ENCODE assay signal across 9 cellular contexts in the genomic region with DNA sequence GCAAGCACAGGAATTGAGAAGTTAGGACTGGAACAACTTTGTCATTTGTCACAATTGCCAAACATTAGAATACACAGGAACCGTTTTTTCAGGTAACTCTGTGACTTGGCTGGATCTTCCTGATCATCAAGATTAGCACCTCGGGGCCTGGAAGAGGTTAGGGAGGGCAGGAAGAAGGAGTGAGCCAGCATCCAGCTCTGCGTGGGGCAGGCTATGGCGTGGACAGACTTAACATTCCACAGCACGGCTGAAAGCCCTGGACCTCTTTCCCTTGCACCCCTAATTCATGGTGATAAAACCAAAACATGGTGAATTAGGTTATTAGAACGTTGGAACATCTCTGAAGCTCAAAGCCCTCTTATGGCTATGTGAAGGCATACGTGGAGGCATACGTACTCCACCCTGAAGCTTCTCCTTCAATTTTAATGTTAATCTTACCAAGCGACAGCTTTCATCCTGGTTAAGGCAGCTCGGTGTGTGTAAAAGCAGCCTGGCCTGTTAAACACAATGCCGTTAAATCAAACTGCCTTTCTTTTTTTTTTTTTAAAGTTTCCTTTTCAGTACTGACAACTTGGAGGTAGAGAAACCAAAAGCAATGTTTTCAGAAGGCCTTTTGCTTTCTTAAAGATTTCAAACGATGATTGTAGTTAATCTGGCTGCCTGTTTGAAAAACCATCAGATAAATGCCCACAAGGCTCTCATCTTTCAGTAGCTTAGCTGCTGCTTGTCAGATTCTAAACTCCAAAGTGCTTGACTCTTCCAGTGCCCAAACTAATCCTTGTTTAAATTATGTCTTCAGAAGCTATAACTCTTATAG. TPM values are rescaled to one million over a fixed set of nuclear protein-coding genes. Genes with fewer than 3 reads are reported as not detected.
DNase-seq lines count a peak whose midpoint lies in the region; ATAC-seq and TF ChIP-seq lines count a peak whose summit lies in the region.
"Had no signal": no experiment of that assay in that cellular context is flagged by ENCODE, and none has a peak within 500 bp of the region (broad histone marks: within the 10 kb centered on the region; RNA-seq: fewer than 3 reads in every experiment).

No MANE protein-coding gene starts in this region.

- peak overlapping the region; percentile 85 for H3K4me3 Mint-ChIP-seq in endothelial cell (ENCODE audit: unreplicated experiment)

- H3K36me3 ChIP-seq in Peyer's patch (no peaks in the 10 kb centered on the region), rectal smooth muscle tissue (ENCODE audit: control insufficient read depth, insufficient read depth, low read length) (no peaks in the 10 kb centered on the region)

- TF ChIP-seq POLR2A in Peyer's patch (IDR thresholded peaks at IDR 0.05), result no peak

- no peaks in the 10 kb centered on the region for H3K9me3 Mint-ChIP-seq in endothelial cell (ENCODE audit: unreplicated experiment)

- H3K27ac Mint-ChIP-seq in endothelial cell (ENCODE audit: unreplicated experiment), result peak overlapping the region; percentile 39

- no peaks in the 10 kb centered on the region for H3K27me3 ChIP-seq in Peyer's patch
- H3K27me3 ChIP-seq in rectal smooth muscle tissue (ENCODE audit: control insufficient read depth, insufficient read depth, low read length), result no peaks in the 10 kb centered on the region

- TF ChIP-seq CTCF in GM10266 (IDR thresholded peaks at IDR 0.05; ENCODE audit: control insufficient read depth, insufficient read depth, low read depth, missing control alignments) (no peak), Peyer's patch (IDR thresholded peaks at IDR 0.05) (no peak), endothelial cell (IDR thresholded peaks at IDR 0.05; ENCODE audit: unreplicated experiment) (no peak)

- H3K27ac ChIP-seq in Peyer's patch (peak overlapping the region; percentile 39 to 99 (median 76)), rectal smooth muscle tissue (ENCODE audit: low read depth, low read length) (peak overlapping the region; percentile 88)

- no peaks in the 10 kb centered on the region for H3K9me3 ChIP-seq in Peyer's patch

- peak overlapping the region in 1 of 4 donors; percentile 7 for H3K4me3 ChIP-seq in Peyer's patch
- H3K4me3 ChIP-seq in rectal smooth muscle tissue (ENCODE audit: low read length), result peak overlapping the region; percentile 47

- peaks cover 0 to 25% (median 0%) of the 10 kb centered on the region in 4 donors for H3K4me1 ChIP-seq in Peyer's patch
- H3K4me1 ChIP-seq in rectal smooth muscle tissue (ENCODE audit: control insufficient read depth, insufficient read depth, low read length), result peaks cover 32% of the 10 kb centered on the region

- H3K9ac ChIP-seq in rectal smooth muscle tissue (ENCODE audit: low read length), result no peak overlapping the region

- H3K36me3 Mint-ChIP-seq in endothelial cell (ENCODE audit: low read depth, unreplicated experiment), result peaks cover 35% of the 10 kb centered on the region

- peaks cover 69% of the 10 kb centered on the region for H3K4me1 Mint-ChIP-seq in endothelial cell (ENCODE audit: unreplicated experiment)

- ATAC-seq in GM21515 (IDR thresholded peaks at IDR 0.05; ENCODE audit: unreplicated experiment) (no peak), GM19035 (IDR thresholded peaks at IDR 0.05; ENCODE audit: unreplicated experiment) (no peak)

- peak; percentile 46 for DNase-seq in GM10266 (ENCODE audit: extremely low spot score)
- DNase-seq in Peyer's patch, result no peak
- DNase-seq in endothelial cell (ENCODE audit: low spot score), result no peak
- DNase-seq in activated gamma-delta T cell (lab: John Stamatoyannopoulos, UW), result no peak
- no peak for DNase-seq in C1 segment of cervical spinal cord (lab: John Stamatoyannopoulos, UW)
- DNase-seq: activated CD8-positive, alpha-beta memory T cell treated with anti-CD3 and anti-CD28 coated beads, Interleukin-2, amount 50 U/mL, for 48 hours had no signal

- peaks cover 7% of the 10 kb centered on the region for H3K27me3 Mint-ChIP-seq in endothelial cell (ENCODE audit: unreplicated experiment)

RNA-seq across cellular contexts. Expression of gene GRK5, which starts 4.5 kb away (rescaled TPM):
- total RNA-seq in Peyer's patch (10 to 100 TPM in 3 of 4 donors, 1 to 10 TPM in 1; 10.0 to 61.9 (median 18.1) TPM), endothelial cell (ENCODE audit: unreplicated experiment) (163 TPM)

RNA-seq across cellular contexts. Expression of gene PRDX3, which starts 33.2 kb away (rescaled TPM):
- total RNA-seq in Peyer's patch, result 100 to 1,000 TPM in 2 of 4 donors, 10 to 100 TPM in 2; 76.2 to 138 (median 107) TPM
- 93.2 TPM for total RNA-seq in endothelial cell (ENCODE audit: unreplicated experiment)

RNA-seq across cellular contexts. Expression of gene SFXN4, which starts 46.3 kb away (rescaled TPM):
- total RNA-seq in Peyer's patch, result 10 to 100 TPM; 22.8 to 35.5 (median 26.2) TPM
- total RNA-seq in endothelial cell (ENCODE audit: unreplicated experiment), result 19.0 TPM
